In the genomic region with DNA sequence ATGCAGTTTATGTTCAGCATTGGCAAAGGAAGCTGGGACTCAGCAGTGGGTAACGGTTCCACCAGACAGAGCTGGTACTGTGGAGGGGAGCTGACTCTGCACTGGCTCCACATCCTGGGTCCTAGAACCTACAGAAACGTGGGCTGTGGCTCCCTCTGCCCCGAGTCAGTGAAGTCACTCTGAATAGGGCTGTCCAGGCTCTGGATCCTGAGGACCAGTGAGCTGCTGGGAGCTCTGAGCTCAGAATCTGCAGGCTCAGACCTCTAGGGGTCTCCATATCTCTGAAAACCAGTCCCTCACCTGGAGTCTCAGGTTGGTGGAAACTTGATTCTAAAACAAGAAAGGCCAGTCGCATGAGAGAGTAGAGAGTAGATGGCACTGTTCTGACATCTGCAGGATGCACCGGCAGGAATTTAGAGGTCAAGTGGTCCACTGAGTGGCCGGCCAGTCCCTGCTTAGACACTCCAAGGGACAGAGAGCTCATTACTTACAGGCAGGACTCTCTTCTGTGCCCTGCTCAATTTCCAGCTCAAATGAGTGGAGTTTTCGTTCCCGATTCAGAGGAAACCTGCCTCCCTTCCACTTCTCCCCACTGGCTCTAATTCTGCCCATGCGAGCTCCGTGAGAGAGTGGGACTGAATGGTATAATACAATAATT, we compare ENCODE assay signal across 10 cellular contexts. TPM values are rescaled to one million over a fixed set of nuclear protein-coding genes. Genes with fewer than 3 reads are reported as not detected.
DNase-seq lines count a peak whose midpoint lies in the region; ATAC-seq and TF ChIP-seq lines count a peak whose summit lies in the region.
"Had no signal": no experiment of that assay in that cellular context is flagged by ENCODE, and none has a peak within 500 bp of the region (broad histone marks: within the 10 kb centered on the region; RNA-seq: fewer than 3 reads in every experiment).

No MANE protein-coding gene starts in this region.

- CTCF ChIA-PET in MCF 10A (lab: Yijun Ruan, JAX) (interaction anchor here (0.9 to 4.7 kb wide), 7 partner anchors 12 to 122 kb away, joined by 3 to 23 read pairs (median 4); no protein-coding TSS in a partner anchor), OCI-LY7 (lab: Charles Lee; ENCODE audit: unreplicated experiment) (interaction anchor here (0.5 to 1.5 kb wide), 11 partner anchors 11 to 124 kb away, joined by 3 to 21 read pairs (median 4); partner anchors contain the start of gene PPA1)
- CTCF ChIA-PET in activated CD4-positive, alpha-beta T cell treated with anti-CD3 and anti-CD28 coated beads, Interleukin-2, amount 10 ng/mL, durations not matched to agents 7 days and 5 days (lab: Charles Lee) = interaction anchor here (0.6 to 2.6 kb wide), 5 partner anchors 9 to 44 kb away, joined by 3 to 9 read pairs (median 7); partner anchors contain the start of gene PPA1

- BruUV-seq in MCF 10A (replicated peaks; lab: Mats Ljungman, UMichigan) (no TSS peak), OCI-LY7 (replicated peaks; lab: Mats Ljungman, UMichigan) (no TSS peak)

- H3K4me3 Mint-ChIP-seq in MCF 10A (ENCODE audit: unreplicated experiment) = no peak overlapping the region
- no peak overlapping the region for H3K4me3 Mint-ChIP-seq in glutamatergic neuron (ENCODE audit: unreplicated experiment)
- no peak overlapping the region for H3K4me3 Mint-ChIP-seq in activated CD4-positive, alpha-beta T cell treated with anti-CD3 and anti-CD28 coated beads, Interleukin-2, amount 10 ng/mL, durations not matched to agents 7 days and 5 days

- no peaks in the 10 kb centered on the region for H4K20me1 ChIP-seq in OCI-LY7 (ENCODE audit: insufficient read depth, low read length)

- no peaks in the 10 kb centered on the region for H3K9me2 ChIP-seq in OCI-LY7 (ENCODE audit: insufficient read depth, low read length)

- H3K27ac ChIP-seq in breast epithelium (no peak overlapping the region), OCI-LY7 (ENCODE audit: low read depth, low read length, poor library complexity, severe bottlenecking) (no peak overlapping the region), heart left ventricle (no peak overlapping the region), aorta (ENCODE audit: low read depth in 1 of 2, low read length in 2 of 2) (no peak overlapping the region)
- H3K27ac ChIP-seq: adrenal gland, SK-N-MC had no signal

- H3K27me3 Mint-ChIP-seq in MCF 10A (ENCODE audit: insufficient read depth, unreplicated experiment) (no peaks in the 10 kb centered on the region), glutamatergic neuron (ENCODE audit: unreplicated experiment) (peaks cover 3% of the 10 kb centered on the region)
- peaks cover 3% of the 10 kb centered on the region for H3K27me3 Mint-ChIP-seq in activated CD4-positive, alpha-beta T cell treated with anti-CD3 and anti-CD28 coated beads, Interleukin-2, amount 10 ng/mL, durations not matched to agents 7 days and 5 days

- H3K27ac Mint-ChIP-seq in MCF 10A (ENCODE audit: low read depth, unreplicated experiment) (no peak overlapping the region), glutamatergic neuron (ENCODE audit: unreplicated experiment) (no peak overlapping the region)
- no peak overlapping the region for H3K27ac Mint-ChIP-seq in activated CD4-positive, alpha-beta T cell treated with anti-CD3 and anti-CD28 coated beads, Interleukin-2, amount 10 ng/mL, durations not matched to agents 7 days and 5 days

- no peak for TF ChIP-seq POLR2A in breast epithelium (IDR thresholded peaks at IDR 0.05)
- TF ChIP-seq POLR2A in heart left ventricle (IDR thresholded peaks at IDR 0.05) = no peak

- H3K9me3 ChIP-seq in breast epithelium = no peaks in the 10 kb centered on the region
- H3K9me3 ChIP-seq in OCI-LY7 (ENCODE audit: low read length) = peaks cover 9% of the 10 kb centered on the region; the same call in 1 of the 2 replicates
- H3K9me3 ChIP-seq in heart left ventricle = peaks cover 0 to 11% (median 0%) of the 10 kb centered on the region in 12 donors
- no peaks in the 10 kb centered on the region for H3K9me3 ChIP-seq in aorta (ENCODE audit: control insufficient read depth, low read length)
- H3K9me3 ChIP-seq: adrenal gland had no signal

- no peak for TF ChIP-seq CTCF in MCF 10A (IDR thresholded peaks at IDR 0.05; ENCODE audit: unreplicated experiment)
- no peak for TF ChIP-seq CTCF in breast epithelium (IDR thresholded peaks at IDR 0.05)
- peak; percentile 90 for TF ChIP-seq CTCF in OCI-LY7 (conservative IDR thresholded peaks at IDR 0.05; ENCODE audit: low read length)
- TF ChIP-seq CTCF in heart left ventricle (IDR thresholded peaks at IDR 0.05) = peak in 9 of 12 donors; percentile 7 to 38 (median 17)
- no peak for TF ChIP-seq CTCF in glutamatergic neuron (IDR thresholded peaks at IDR 0.05; ENCODE audit: partially characterized antibody, unreplicated experiment)

- intact Hi-C loops in MCF 10A (cut with micrococcal nuclease) = loop anchor here (2.0 kb wide), 1 partner anchor 100 kb away; no protein-coding TSS in a partner anchor
- intact Hi-C loops in breast epithelium (cut with DNase I; ENCODE audit: low total_unique reads) = loop anchor here (5.0 kb wide), 1 partner anchor 412 kb away; no protein-coding TSS in a partner anchor
- intact Hi-C loops in OCI-LY7 (cut with micrococcal nuclease; ENCODE audit: unreplicated experiment) = loop anchor here (1.0 to 2.0 kb wide), 4 partner anchors 42 to 99 kb away; no protein-coding TSS in a partner anchor
- intact Hi-C loops in heart left ventricle (cut with DNase I) = loop anchor here in 2 of 10 donors (5.0 kb wide), 1 partner anchor 97 kb away; no protein-coding TSS in a partner anchor
- intact Hi-C loops in aorta (cut with DNase I) = no loop called here

- H3K27me3 ChIP-seq in breast epithelium = no peaks in the 10 kb centered on the region
- peaks cover 0 to 13% (median 0%) of the 10 kb centered on the region in 9 donors for H3K27me3 ChIP-seq in heart left ventricle
- no peaks in the 10 kb centered on the region for H3K27me3 ChIP-seq in aorta (ENCODE audit: control insufficient read depth in 1 of 2, insufficient read depth in 2 of 2, low read length in 1 of 2)
- H3K27me3 ChIP-seq: adrenal gland had no signal

- peak; percentile 45 for DNase-seq in MCF 10A (ENCODE audit: unreplicated experiment)
- DNase-seq in breast epithelium (ENCODE audit: low spot score in 2 of 2) = no peak
- DNase-seq in OCI-LY7 (ENCODE audit: low spot score) = peak; percentile 78
- no peak for DNase-seq in heart left ventricle
- no peak for DNase-seq in aorta
- no peak for DNase-seq in glutamatergic neuron
- DNase-seq in NOMO-1 treated with DMSO at 0.1 percent for 48 hours (lab: John Stamatoyannopoulos, UW; ENCODE audit: unreplicated experiment) = no peak
- DNase-seq in activated CD4-positive, alpha-beta T cell treated with anti-CD3 and anti-CD28 coated beads, Interleukin-2, amount 10 ng/mL, durations not matched to agents 7 days and 5 days = no peak
- DNase-seq: adrenal gland had no signal

- H3K9me3 Mint-ChIP-seq in MCF 10A (ENCODE audit: unreplicated experiment) = peaks cover 7% of the 10 kb centered on the region
- H3K9me3 Mint-ChIP-seq in glutamatergic neuron (ENCODE audit: unreplicated experiment) = no peaks in the 10 kb centered on the region
- H3K9me3 Mint-ChIP-seq in activated CD4-positive, alpha-beta T cell treated with anti-CD3 and anti-CD28 coated beads, Interleukin-2, amount 10 ng/mL, durations not matched to agents 7 days and 5 days = peaks cover 16% of the 10 kb centered on the region

- no peaks in the 10 kb centered on the region for H3K79me2 ChIP-seq in OCI-LY7 (ENCODE audit: insufficient read depth, low read depth, low read length)

- no peaks in the 10 kb centered on the region for H3K4me1 ChIP-seq in breast epithelium
- peaks cover 7% of the 10 kb centered on the region for H3K4me1 ChIP-seq in OCI-LY7 (ENCODE audit: insufficient read depth, low read length, poor library complexity, severe bottlenecking)
- peaks cover 0 to 14% (median 0%) of the 10 kb centered on the region in 12 donors for H3K4me1 ChIP-seq in heart left ventricle
- H3K4me1 ChIP-seq in aorta (ENCODE audit: control insufficient read depth in 1 of 2, insufficient read depth in 2 of 2, low read length in 2 of 2) = no peaks in the 10 kb centered on the region
- H3K4me1 ChIP-seq: adrenal gland had no signal

- POLR2A ChIA-PET in MCF 10A (lab: Yijun Ruan, JAX) (interaction anchor here (0.6 to 1.3 kb wide), 4 partner anchors 8 to 100 kb away, joined by 3 to 5 read pairs (median 3); partner anchors contain the start of gene PPA1), OCI-LY7 (lab: Charles Lee) (interaction anchor here (0.6 to 1.6 kb wide), 7 partner anchors 15 to 126 kb away, joined by 3 to 10 read pairs (median 4); no protein-coding TSS in a partner anchor)
- POLR2A ChIA-PET in activated CD4-positive, alpha-beta T cell treated with anti-CD3 and anti-CD28 coated beads, Interleukin-2, amount 10 ng/mL, durations not matched to agents 7 days and 5 days (lab: Charles Lee) = no interaction called here

- no peaks in the 10 kb centered on the region for H3K36me3 ChIP-seq in breast epithelium
- no peaks in the 10 kb centered on the region for H3K36me3 ChIP-seq in OCI-LY7 (ENCODE audit: insufficient read depth, low read length)
- no peaks in the 10 kb centered on the region for H3K36me3 ChIP-seq in heart left ventricle
- no peaks in the 10 kb centered on the region for H3K36me3 ChIP-seq in aorta (ENCODE audit: control insufficient read depth in 1 of 2, insufficient read depth in 2 of 2, low read length in 1 of 2)
- H3K36me3 ChIP-seq: adrenal gland had no signal

- ATAC-seq in heart left ventricle (peak in 3 of 4 donors; percentile 42 to 58 (median 51)), aorta (ENCODE audit: low FRiP score) (peak; percentile 16)

- H3K4me3 ChIP-seq in breast epithelium (no peak overlapping the region), OCI-LY7 (ENCODE audit: low read depth, low read length, poor library complexity, severe bottlenecking) (no peak overlapping the region), heart left ventricle (no peak overlapping the region), aorta (ENCODE audit: low read length in 2 of 2) (no peak overlapping the region)
- H3K4me3 ChIP-seq: adrenal gland, SK-N-MC had no signal

- H2AFZ ChIP-seq in OCI-LY7 (ENCODE audit: low read length) = peak overlapping the region; percentile 47; the same call in 1 of the 2 replicates

- H3K4me1 Mint-ChIP-seq in MCF 10A (ENCODE audit: insufficient read depth, unreplicated experiment) (peaks cover 30% of the 10 kb centered on the region), glutamatergic neuron (ENCODE audit: low read depth, unreplicated experiment) (no peaks in the 10 kb centered on the region)
- peaks cover 5% of the 10 kb centered on the region for H3K4me1 Mint-ChIP-seq in activated CD4-positive, alpha-beta T cell treated with anti-CD3 and anti-CD28 coated beads, Interleukin-2, amount 10 ng/mL, durations not matched to agents 7 days and 5 days

- 47 to 54% (median 50%) methylated on average over 10 of the region's 10 CpGs for WGBS in heart left ventricle, 4 donors
- WGBS in aorta, 2 donors = 47 to 52% methylated on average over 10 of the region's 10 CpGs

- no peak overlapping the region for H3K4me2 ChIP-seq in OCI-LY7 (ENCODE audit: low read length)

- H3K36me3 Mint-ChIP-seq in MCF 10A (ENCODE audit: insufficient read depth, unreplicated experiment) = no peaks in the 10 kb centered on the region
- H3K36me3 Mint-ChIP-seq in glutamatergic neuron (ENCODE audit: unreplicated experiment) = peaks cover 4% of the 10 kb centered on the region
- no peaks in the 10 kb centered on the region for H3K36me3 Mint-ChIP-seq in activated CD4-positive, alpha-beta T cell treated with anti-CD3 and anti-CD28 coated beads, Interleukin-2, amount 10 ng/mL, durations not matched to agents 7 days and 5 days (ENCODE audit: low read depth)

RNA-seq across cellular contexts. Expression of gene NPFFR1, which starts 18.6 kb away (rescaled TPM):
- not detected in 2 replicates for total RNA-seq in MCF 10A (2022)
- total RNA-seq in breast epithelium = under 1 TPM in 1 of 3 donors, not detected in 2; 0.44 TPM
- total RNA-seq in OCI-LY7 (2014; rRNA removed; shearing (Covaris generic)) = not detected in 2 replicates
- not detected in 2 replicates for total RNA-seq in OCI-LY7 (2022)
- under 1 TPM in 1 of 9 donors, not detected in 8; 0.52 TPM for total RNA-seq in heart left ventricle
- polyA plus RNA-seq in heart left ventricle = not detected
- total RNA-seq in aorta = under 1 TPM; 0.03 to 0.06 TPM
- under 1 TPM in 1 of 2 donors, not detected in 1; under 0.01 TPM for polyA plus RNA-seq in aorta
- not detected for total RNA-seq in glutamatergic neuron (ENCODE audit: unreplicated experiment)
- not detected for total RNA-seq in activated CD4-positive, alpha-beta T cell treated with anti-CD3 and anti-CD28 coated beads, Interleukin-2, amount 10 ng/mL, durations not matched to agents 7 days and 5 days

RNA-seq across cellular contexts. Expression of gene PPA1, which starts 31.9 kb away (rescaled TPM):
- total RNA-seq in MCF 10A (2022) (221 and 293 TPM in 2 replicates), breast epithelium (100 to 1,000 TPM in 2 of 3 donors, 10 to 100 TPM in 1; 86.9 to 174 (median 164) TPM), OCI-LY7 (2022) (223 and 231 TPM in 2 replicates), heart left ventricle (100 to 1,000 TPM in 3 of 9 donors, 10 to 100 TPM in 6; 61.1 to 151 (median 81.0) TPM), aorta (10 to 100 TPM; 66.7 to 79.8 TPM), glutamatergic neuron (ENCODE audit: unreplicated experiment) (82.4 TPM)
- total RNA-seq in OCI-LY7 (2014; rRNA removed; shearing (Covaris generic)) = 215 and 221 TPM in 2 replicates
- polyA plus RNA-seq in heart left ventricle (100 to 1,000 TPM in 1 of 2 donors, 10 to 100 TPM in 1; 89.5 to 143 TPM), aorta (100 to 1,000 TPM; 100 to 222 TPM)
- total RNA-seq in activated CD4-positive, alpha-beta T cell treated with anti-CD3 and anti-CD28 coated beads, Interleukin-2, amount 10 ng/mL, durations not matched to agents 7 days and 5 days = 100 to 1,000 TPM; 124 to 132 TPM

Comparison
In these comparisons a context has a peak if more than half of its experiments do, and no peak if none do; other contexts are left out.
1. DNase-seq: peak in MCF 10A (single experiment) and OCI-LY7 (single experiment); none in breast epithelium (0 of 2), heart left ventricle (0 of 5), aorta (0 of 2), glutamatergic neuron (single experiment), NOMO-1 treated with DMSO at 0.1 percent for 48 hours (single experiment) and activated CD4-positive, alpha-beta T cell treated with anti-CD3 and anti-CD28 coated beads, Interleukin-2, amount 10 ng/mL, durations not matched to agents 7 days and 5 days (single experiment).
2. CTCF ChIP-seq: peak in OCI-LY7 (single experiment) and heart left ventricle (9 of 12); none in MCF 10A (single experiment), breast epithelium (0 of 3) and glutamatergic neuron (single experiment).
3. intact Hi-C loops: an anchor here in MCF 10A (2.0 kb wide), breast epithelium (5.0 kb wide) and OCI-LY7 (1.0 to 2.0 kb wide); none called in aorta.